8 cellular contexts compared by ENCODE assay signal in genomic region chr9:97938081-97938644, GRCh38. TPM values are rescaled to one million over a fixed set of nuclear protein-coding genes. Genes with fewer than 3 reads are reported as not detected.
DNase-seq lines count a peak whose midpoint lies in the region; ATAC-seq lines count a peak whose summit lies in the region.

TSS of gene HEMGN (minus strand) at chr9:97938172. CDS start at chr9:97938136, 36 bp downstream.

- peak within 1 kb of the TSS; percentile 40 for H3K27ac Mint-ChIP-seq in activated CD8-positive, alpha-beta memory T cell treated with anti-CD3 and anti-CD28 coated beads, Interleukin-2, amount 10 ng/mL, durations not matched to agents 7 days and 5 days
- peak within 1 kb of the TSS; percentile 80 for H3K27ac Mint-ChIP-seq in activated T-cell treated with anti-CD3 and anti-CD28 coated beads, Interleukin-2, amount 50 U/mL, for 72 hours
- no peak within 1 kb of the TSS for H3K27ac Mint-ChIP-seq in stimulated activated naive B cell treated with anti-CD40 and anti-IgM and Interleukin-4, amounts not matched to agents 10 μg/mL and 1 μg/mL and 100 μg/mL, for 72 hours

- no peaks in the 10 kb centered on the region for H3K36me3 Mint-ChIP-seq in activated CD8-positive, alpha-beta memory T cell treated with anti-CD3 and anti-CD28 coated beads, Interleukin-2, amount 10 ng/mL, durations not matched to agents 7 days and 5 days
- H3K36me3 Mint-ChIP-seq in activated T-cell treated with anti-CD3 and anti-CD28 coated beads, Interleukin-2, amount 50 U/mL, for 72 hours (ENCODE audit: insufficient read depth in 2 of 2): no peaks in the 10 kb centered on the region
- no peaks in the 10 kb centered on the region for H3K36me3 Mint-ChIP-seq in stimulated activated naive B cell treated with anti-CD40 and anti-IgM and Interleukin-4, amounts not matched to agents 10 μg/mL and 1 μg/mL and 100 μg/mL, for 72 hours

- CTCF ChIA-PET in activated CD8-positive, alpha-beta memory T cell treated with anti-CD3 and anti-CD28 coated beads, Interleukin-2, amount 10 ng/mL, durations not matched to agents 7 days and 5 days (lab: Charles Lee): interaction anchor here (1.0 to 5.3 kb wide), 3 partner anchors 12 to 45 kb away, joined by 4 to 31 read pairs (median 6); partner anchors contain the start of genes ANP32B and TRMO

- ATAC-seq in activated CD8-positive, alpha-beta memory T cell treated with anti-CD3 and anti-CD28 coated beads, Interleukin-2, amount 10 ng/mL, durations not matched to agents 7 days and 5 days: peak; percentile 66
- ATAC-seq in activated T-cell treated with anti-CD3 and anti-CD28 coated beads, Interleukin-2, amount 50 U/mL, for 72 hours (replicated peaks in 1 of 2): peak; percentile 77 to 89
- peak; percentile 63 to 68 for ATAC-seq in stimulated activated naive B cell treated with anti-CD40 and anti-IgM and Interleukin-4, amounts not matched to agents 10 μg/mL and 1 μg/mL and 100 μg/mL, for 72 hours (replicated peaks)
- ATAC-seq in Right ventricle myocardium superior (ENCODE audit: poor library complexity) (no peak), GM19467 (IDR thresholded peaks at IDR 0.05; ENCODE audit: unreplicated experiment) (no peak)

- intact Hi-C loops in Right ventricle myocardium superior (cut with DNase I): no loop called here

- H3K4me3 Mint-ChIP-seq in activated CD8-positive, alpha-beta memory T cell treated with anti-CD3 and anti-CD28 coated beads, Interleukin-2, amount 10 ng/mL, durations not matched to agents 7 days and 5 days: no peak within 1 kb of the TSS
- H3K4me3 Mint-ChIP-seq in activated T-cell treated with anti-CD3 and anti-CD28 coated beads, Interleukin-2, amount 50 U/mL, for 72 hours: peak within 1 kb of the TSS; percentile 31 to 70
- no peak within 1 kb of the TSS for H3K4me3 Mint-ChIP-seq in stimulated activated naive B cell treated with anti-CD40 and anti-IgM and Interleukin-4, amounts not matched to agents 10 μg/mL and 1 μg/mL and 100 μg/mL, for 72 hours

- peak; percentile 59 for DNase-seq in activated CD8-positive, alpha-beta memory T cell treated with anti-CD3 and anti-CD28 coated beads, Interleukin-2, amount 10 ng/mL, durations not matched to agents 7 days and 5 days
- DNase-seq in activated CD8-positive, alpha-beta memory T cell treated with anti-CD3 and anti-CD28 coated beads, Interleukin-2, amount 50 U/mL, for 4 hours: no peak
- DNase-seq in KG1 (lab: John Stamatoyannopoulos, UW) (peak; percentile 76), Right ventricle myocardium superior (no peak), NCI-H1694 (lab: John Stamatoyannopoulos, UW) (no peak)
- peak in 1 of 2 donors; percentile 11 for DNase-seq in activated T-cell treated with anti-CD3 and anti-CD28 coated beads, Interleukin-2, amount 50 U/mL, for 72 hours
- no peak for DNase-seq in stimulated activated naive B cell treated with anti-CD40 and anti-IgM and Interleukin-4, amounts not matched to agents 10 μg/mL and 1 μg/mL and 100 μg/mL, for 72 hours

- peaks cover 16% of the 10 kb centered on the region for H3K4me1 Mint-ChIP-seq in activated CD8-positive, alpha-beta memory T cell treated with anti-CD3 and anti-CD28 coated beads, Interleukin-2, amount 10 ng/mL, durations not matched to agents 7 days and 5 days
- peaks cover 28% of the 10 kb centered on the region for H3K4me1 Mint-ChIP-seq in activated T-cell treated with anti-CD3 and anti-CD28 coated beads, Interleukin-2, amount 50 U/mL, for 72 hours (ENCODE audit: low read depth)
- H3K4me1 Mint-ChIP-seq in stimulated activated naive B cell treated with anti-CD40 and anti-IgM and Interleukin-4, amounts not matched to agents 10 μg/mL and 1 μg/mL and 100 μg/mL, for 72 hours: peaks cover 4 to 11% of the 10 kb centered on the region in 2 donors

- H3K27me3 Mint-ChIP-seq in activated CD8-positive, alpha-beta memory T cell treated with anti-CD3 and anti-CD28 coated beads, Interleukin-2, amount 10 ng/mL, durations not matched to agents 7 days and 5 days: no peaks in the 10 kb centered on the region
- H3K27me3 Mint-ChIP-seq in activated T-cell treated with anti-CD3 and anti-CD28 coated beads, Interleukin-2, amount 50 U/mL, for 72 hours (ENCODE audit: low read depth): no peaks in the 10 kb centered on the region
- H3K27me3 Mint-ChIP-seq in stimulated activated naive B cell treated with anti-CD40 and anti-IgM and Interleukin-4, amounts not matched to agents 10 μg/mL and 1 μg/mL and 100 μg/mL, for 72 hours: peaks cover 9 to 15% of the 10 kb centered on the region in 2 donors

- no peaks in the 10 kb centered on the region for H3K9me3 Mint-ChIP-seq in activated CD8-positive, alpha-beta memory T cell treated with anti-CD3 and anti-CD28 coated beads, Interleukin-2, amount 10 ng/mL, durations not matched to agents 7 days and 5 days (ENCODE audit: low read depth)
- H3K9me3 Mint-ChIP-seq in activated T-cell treated with anti-CD3 and anti-CD28 coated beads, Interleukin-2, amount 50 U/mL, for 72 hours: no peaks in the 10 kb centered on the region
- no peaks in the 10 kb centered on the region for H3K9me3 Mint-ChIP-seq in stimulated activated naive B cell treated with anti-CD40 and anti-IgM and Interleukin-4, amounts not matched to agents 10 μg/mL and 1 μg/mL and 100 μg/mL, for 72 hours

RNA-seq across cellular contexts. Expression of gene HEMGN, which starts in this region (rescaled TPM):
- total RNA-seq in activated CD8-positive, alpha-beta memory T cell treated with anti-CD3 and anti-CD28 coated beads, Interleukin-2, amount 10 ng/mL, durations not matched to agents 7 days and 5 days: under 1 TPM; 0.23 to 0.47 TPM
- 1 to 10 TPM; 1.1 to 1.5 TPM for total RNA-seq in activated T-cell treated with anti-CD3 and anti-CD28 coated beads, Interleukin-2, amount 50 U/mL, for 72 hours
- not detected for total RNA-seq in Right ventricle myocardium superior

Comparison
In these comparisons a context has a peak if more than half of its experiments do, and no peak if none do; other contexts are left out.
1. Peak in DNase-seq and ATAC-seq in activated CD8-positive, alpha-beta memory T cell treated with anti-CD3 and anti-CD28 coated beads, Interleukin-2, amount 10 ng/mL, durations not matched to agents 7 days and 5 days; RNA of the gene not detected or under 1 TPM.
2. ATAC-seq: peak in activated T-cell treated with anti-CD3 and anti-CD28 coated beads, Interleukin-2, amount 50 U/mL, for 72 hours (2 of 2) and stimulated activated naive B cell treated with anti-CD40 and anti-IgM and Interleukin-4, amounts not matched to agents 10 μg/mL and 1 μg/mL and 100 μg/mL, for 72 hours (2 of 2); none in Right ventricle myocardium superior (single experiment) and GM19467 (single experiment).
3. H3K4me3 Mint-ChIP-seq: peak in activated T-cell treated with anti-CD3 and anti-CD28 coated beads, Interleukin-2, amount 50 U/mL, for 72 hours (2 of 2); none in activated CD8-positive, alpha-beta memory T cell treated with anti-CD3 and anti-CD28 coated beads, Interleukin-2, amount 10 ng/mL, durations not matched to agents 7 days and 5 days (single experiment) and stimulated activated naive B cell treated with anti-CD40 and anti-IgM and Interleukin-4, amounts not matched to agents 10 μg/mL and 1 μg/mL and 100 μg/mL, for 72 hours (0 of 2).